8 cellular contexts compared by ENCODE assay signal in the genomic region with DNA sequence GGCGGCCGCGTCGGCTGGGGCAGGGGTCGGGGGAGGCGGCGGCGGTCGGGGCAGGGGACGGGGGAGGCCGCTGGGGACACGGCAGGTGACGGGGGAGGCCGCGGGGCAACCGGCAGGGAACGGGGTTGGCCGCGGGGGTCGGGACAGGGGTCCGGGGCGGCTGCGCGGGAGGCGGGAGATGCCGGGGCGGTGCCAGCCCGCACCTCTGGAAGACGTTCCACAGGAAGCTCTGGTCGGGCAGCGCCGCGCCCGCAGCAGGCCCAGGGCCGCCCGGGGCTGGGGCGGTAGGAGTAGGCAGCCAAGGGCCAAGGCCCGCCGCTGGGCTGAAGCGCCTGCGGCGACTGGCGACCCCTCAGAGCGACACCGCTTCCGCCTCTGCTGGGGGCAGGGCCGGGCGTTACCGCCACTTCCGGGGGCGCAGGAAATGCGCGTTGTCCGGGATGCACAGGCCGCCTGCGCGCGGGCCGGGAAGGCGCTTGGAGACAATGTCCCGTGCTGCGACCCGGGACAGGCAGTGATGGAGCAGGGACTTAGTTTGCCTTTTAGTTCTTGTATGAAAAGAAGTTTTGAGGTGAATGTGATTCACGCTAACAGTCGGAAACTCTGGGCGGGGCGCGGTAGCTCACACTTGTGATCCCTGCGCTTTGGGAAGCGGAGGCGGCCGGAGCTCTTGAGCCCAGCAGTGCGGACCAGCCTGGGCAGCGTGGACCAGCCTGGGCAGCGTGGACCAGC.
A peak's percentile ranks its signal among the peaks of the same experiment; 100 is the strongest.
DNase-seq lines count a peak whose midpoint lies in the region; ATAC-seq, FAIRE-seq and TF ChIP-seq lines count a peak whose summit lies in the region.

No MANE protein-coding gene starts in this region.

- no peak for TF ChIP-seq CTCF in WI38 (IDR thresholded peaks at IDR 0.05; ENCODE audit: low read depth, low read length)
- no peak for TF ChIP-seq CTCF in bronchial epithelial cell (IDR thresholded peaks at IDR 0.05; ENCODE audit: insufficient read depth, low read length, severe bottlenecking)

- H3K36me3 ChIP-seq in bronchial epithelial cell (ENCODE audit: control insufficient read depth, insufficient read depth, low read length), result no peaks in the 10 kb centered on the region

- FAIRE-seq in bronchial epithelial cell (lab: Jason Lieb, UNC) (no peak), RCC 7860 (lab: Jason Lieb, UNC) (no peak)

- H3K27me3 ChIP-seq in bronchial epithelial cell (ENCODE audit: control insufficient read depth, insufficient read depth, low read length), result no peaks in the 10 kb centered on the region

- peak; percentile 63 for DNase-seq in NCI-H2029 (lab: John Stamatoyannopoulos, UW)
- DNase-seq in bronchial epithelial cell (ENCODE audit: low read depth), result peak; percentile 10
- DNase-seq in iris pigment epithelial cell (ENCODE audit: low read depth), result peak; percentile 43
- DNase-seq in stimulated activated CD4-positive, alpha-beta T cell treated with anti-CD3 and anti-CD28 coated beads, Interleukin-12 subunit alpha, Interleukin-12 subunit beta, amount 100 ng/mL, for 24 hours (ENCODE audit: low read depth in 2 of 2), result peak; percentile 67 to 73
- DNase-seq in RCC 7860 (ENCODE audit: low spot score), result no peak

- ATAC-seq in GM18499 (IDR thresholded peaks at IDR 0.05; ENCODE audit: insufficient read depth, unreplicated experiment) (peak; percentile 70), HG02870 (IDR thresholded peaks at IDR 0.05; ENCODE audit: unreplicated experiment) (peak; percentile 96)

- H3K4me3 ChIP-seq in WI38 (ENCODE audit: low read depth, low read length) (peak overlapping the region; percentile 48), bronchial epithelial cell (ENCODE audit: low read depth, low read length) (peak overlapping the region; percentile 60)
